In genomic region chr18:63741769-63742168, GRCh38 we compare ENCODE assay signal across 11 cellular contexts. TPM values are rescaled to one million over a fixed set of nuclear protein-coding genes. Genes with fewer than 3 reads are reported as not detected.
DNase-seq lines count a peak whose midpoint lies in the region; ATAC-seq, FAIRE-seq and TF ChIP-seq lines count a peak whose summit lies in the region.
"Had no signal": no experiment of that assay in that cellular context is flagged by ENCODE, and none has a peak within 500 bp of the region (broad histone marks: within the 10 kb centered on the region; RNA-seq: fewer than 3 reads in every experiment).

No MANE protein-coding gene starts in this region.

- no peaks in the 10 kb centered on the region for H3K27me3 ChIP-seq in GM23248 (replicated peaks; ENCODE audit: insufficient read depth)
- no peaks in the 10 kb centered on the region for H3K27me3 ChIP-seq in SK-N-SH (ENCODE audit: insufficient read depth)
- H3K27me3 ChIP-seq in foreskin keratinocyte = no peaks in the 10 kb centered on the region
- H3K27me3 ChIP-seq: adrenal gland had no signal

- 1 to 3% methylated on average over 4 of the region's 4 CpGs for WGBS in GM23248 (ENCODE audit: low coverage in 1 of 2, low lambda C conversion rate in 2 of 2, missing lambda C conversion rate in 2 of 2), 2 experiments
- 6% methylated on average over 4 of the region's 4 CpGs for WGBS in SK-N-SH (ENCODE audit: low lambda C conversion rate)

- DNase-seq in GM23248 = peak; percentile 72
- no peak for DNase-seq in SK-N-SH
- DNase-seq in foreskin keratinocyte = peak in 1 of 2 donors; percentile 44
- no peak for DNase-seq in GM19238 (ENCODE audit: insufficient read length, low spot score)
- no peak for DNase-seq in D341Med (ENCODE audit: low spot score)
- DNase-seq: activated CD4-positive, alpha-beta T cell treated with anti-CD3 and anti-CD28 coated beads, Interleukin-2, amount 10 ng/mL, durations not matched to agents 7 days and 5 days; adrenal gland had no signal

- no peaks in the 10 kb centered on the region for H3K9me2 ChIP-seq in GM23248 (ENCODE audit: insufficient read depth)
- H3K9me2 ChIP-seq in SK-N-SH = no peaks in the 10 kb centered on the region

- no peaks in the 10 kb centered on the region for H3K36me3 ChIP-seq in GM23248 (ENCODE audit: low read depth)
- H3K36me3 ChIP-seq in SK-N-SH (replicated peaks in 1 of 2; ENCODE audit: control insufficient read depth in 1 of 2, insufficient read depth in 2 of 2, low read length in 1 of 2) = no peaks in the 10 kb centered on the region
- H3K36me3 ChIP-seq: adrenal gland had no signal

- H3F3A ChIP-seq in GM23248 (ENCODE audit: insufficient read depth) (no peaks in the 10 kb centered on the region), SK-N-SH (replicated peaks; ENCODE audit: insufficient read depth) (no peaks in the 10 kb centered on the region)

- H4K20me1 ChIP-seq in GM23248 (ENCODE audit: insufficient read depth) (no peaks in the 10 kb centered on the region), SK-N-SH (ENCODE audit: insufficient read depth) (no peaks in the 10 kb centered on the region)

- CTCF ChIA-PET in SK-N-SH (lab: Yijun Ruan, JAX) = interaction anchor here (0.7 to 3.2 kb wide), 5 partner anchors 11 to 230 kb away, joined by 3 to 10 read pairs (median 5); no protein-coding TSS in a partner anchor

- peak; percentile 23 for ATAC-seq in foreskin keratinocyte
- no peak for ATAC-seq in GM21576 (IDR thresholded peaks at IDR 0.05; ENCODE audit: unreplicated experiment)
- no peak for ATAC-seq in HG03354 (IDR thresholded peaks at IDR 0.05; ENCODE audit: poor library complexity, severe bottlenecking, unreplicated experiment)

- H3K9ac ChIP-seq in GM23248 (no peak overlapping the region), SK-N-SH (no peak overlapping the region)

- H2AFZ ChIP-seq in GM23248 (0 out of 2 replicates have a peak overlapping the region, but pooled peaks have one; percentile 32), SK-N-SH (ENCODE audit: low read depth) (no peak overlapping the region)

- H3K4me3 ChIP-seq in GM23248 = no peak overlapping the region
- no peak overlapping the region for H3K4me3 ChIP-seq in SK-N-SH (ENCODE audit: low read depth in 2 of 2, low read length in 1 of 2)
- H3K4me3 ChIP-seq: adrenal gland had no signal

- H3K4me1 ChIP-seq in GM23248 (ENCODE audit: insufficient read depth) = peaks cover 7% of the 10 kb centered on the region
- no peaks in the 10 kb centered on the region for H3K4me1 ChIP-seq in SK-N-SH (ENCODE audit: control insufficient read depth in 1 of 2, insufficient read depth in 2 of 2, low read depth in 1 of 2, low read length in 1 of 2)
- H3K4me1 ChIP-seq in foreskin keratinocyte = peaks cover 3% of the 10 kb centered on the region
- H3K4me1 ChIP-seq: adrenal gland had no signal

- H3K9me3 ChIP-seq in GM23248 (ENCODE audit: low read depth) (no peaks in the 10 kb centered on the region), SK-N-SH (no peaks in the 10 kb centered on the region)
- H3K9me3 ChIP-seq: adrenal gland had no signal

- in situ Hi-C loops in GM23248 (cut with MboI) = loop anchor here (5.0 to 25.0 kb wide), 3 partner anchors 103 to 219 kb away; partner anchors contain the start of gene SERPINB13

- TF ChIP-seq CTCF in SK-N-SH (IDR thresholded peaks at IDR 0.05) (peak; percentile 69), foreskin keratinocyte (conservative IDR thresholded peaks at IDR 0.05) (peak; percentile 94)

- H3K4me2 ChIP-seq in GM23248 (ENCODE audit: unreplicated experiment) (no peak overlapping the region), SK-N-SH (no peak overlapping the region)

- peak; percentile 57 for TF ChIP-seq RAD21 in SK-N-SH (IDR thresholded peaks at IDR 0.05; ENCODE audit: low read length)

- H3K27ac ChIP-seq in GM23248 (no peak overlapping the region), SK-N-SH (ENCODE audit: low read depth in 2 of 2, low read length in 1 of 2) (no peak overlapping the region), foreskin keratinocyte (no peak overlapping the region)
- H3K27ac ChIP-seq: adrenal gland had no signal

- no peak for TF ChIP-seq EP300 in SK-N-SH (IDR thresholded peaks at IDR 0.05; ENCODE audit: borderline replicate concordance in 1 of 2, low read depth in 1 of 2, low read length in 1 of 2)

- H3K79me2 ChIP-seq in GM23248 (ENCODE audit: insufficient read depth) (no peaks in the 10 kb centered on the region), SK-N-SH (ENCODE audit: insufficient read depth) (no peaks in the 10 kb centered on the region)

- peak; percentile 11 for FAIRE-seq in A204.1 (lab: Jason Lieb, UNC)
- FAIRE-seq: RCC 7860 had no signal

- POLR2A ChIA-PET in SK-N-SH (lab: Yijun Ruan, JAX) = no interaction called here

TF ChIP-seq in SK-N-SH, 30 proteins besides CTCF, POLR2A, EP300 and RAD21:
- no peak for TF ChIP-seq GABPA (IDR thresholded peaks at IDR 0.05; ENCODE audit: low read depth)
- no peak for TF ChIP-seq NRF1 (IDR thresholded peaks at IDR 0.05; ENCODE audit: low read depth, low read length)
- peak; percentile 55 for TF ChIP-seq SMC3 (IDR thresholded peaks at IDR 0.05; ENCODE audit: low read depth, low read length)

RNA-seq across cellular contexts. Expression of gene SERPINB7, which starts 33.4 kb away (rescaled TPM):
- total RNA-seq in GM23248 (2014; rRNA removed; shearing (Covaris generic)) = 12.2 and 18.6 TPM in 2 replicates
- polyA plus RNA-seq in GM23248 (2016; fragmentation: Nextera tagmentation; extraction: Ambion mirVana) (12.5 and 13.8 TPM in 2 replicates), SK-N-SH (2012; rRNA removed) (99.5 and 170 TPM in 2 replicates), foreskin keratinocyte (127 and 133 TPM in 2 replicates)
- polyA plus RNA-seq in SK-N-SH (2012; cell fraction: cytosol; rRNA removed) = 173 and 183 TPM in 2 replicates
- polyA plus RNA-seq in SK-N-SH (2012; cell fraction: nucleus; rRNA removed) = 26.3 and 90.4 TPM in 2 replicates
- total RNA-seq in foreskin keratinocyte = 155 and 190 TPM in 2 replicates
- total RNA-seq: activated CD4-positive, alpha-beta T cell treated with anti-CD3 and anti-CD28 coated beads, Interleukin-2, amount 10 ng/mL, durations not matched to agents 7 days and 5 days had no signal
- polyA plus RNA-seq: adrenal gland had no signal

RNA-seq across cellular contexts. Expression of gene SERPINB11, which starts 39.0 kb away (rescaled TPM):
- total RNA-seq in GM23248 (2014; rRNA removed; shearing (Covaris generic)) = not detected in 2 replicates
- polyA plus RNA-seq in GM23248 (2016; fragmentation: Nextera tagmentation; extraction: Ambion mirVana) = not detected in 2 replicates
- polyA plus RNA-seq in SK-N-SH (2012; rRNA removed) = not detected in 2 replicates
- polyA plus RNA-seq in SK-N-SH (2012; cell fraction: cytosol; rRNA removed) = not detected in 2 replicates
- not detected in 2 replicates for polyA plus RNA-seq in SK-N-SH (2012; cell fraction: nucleus; rRNA removed)
- not detected in 2 replicates for total RNA-seq in foreskin keratinocyte
- not detected in 2 replicates for polyA plus RNA-seq in foreskin keratinocyte
- total RNA-seq: activated CD4-positive, alpha-beta T cell treated with anti-CD3 and anti-CD28 coated beads, Interleukin-2, amount 10 ng/mL, durations not matched to agents 7 days and 5 days; adrenal gland had no signal
